ENCODE assay signal across 8 cellular contexts in genomic region chr18:5295231-5295920, GRCh38. TPM values are rescaled to one million over a fixed set of nuclear protein-coding genes. Genes with fewer than 3 reads are reported as not detected.
DNase-seq lines count a peak whose midpoint lies in the region; ATAC-seq, FAIRE-seq and TF ChIP-seq lines count a peak whose summit lies in the region.

Gene ZBTB14 (minus strand): TSS chr18:5295726. CDS start chr18:5293246, 2,480 bp downstream.

- FAIRE-seq in urothelium cell line (lab: Jason Lieb, UNC): peak; percentile 62

- no peak for TF ChIP-seq POLR2A in prostate gland (IDR thresholded peaks at IDR 0.05)

- peak within 1 kb of the TSS; percentile 80 to 90 for H3K4me3 ChIP-seq in prostate gland

- peak within 1 kb of the TSS; percentile 91 to 96 for H3K27ac ChIP-seq in prostate gland

- H3K9me3 ChIP-seq in prostate gland: no peaks in the 10 kb centered on the region

- DNase-seq in DMS53 (lab: John Stamatoyannopoulos, UW) (peak; percentile 97), GM20000 (ENCODE audit: low spot score) (peak; percentile 89), HT1080 (ENCODE audit: low read depth) (peak; percentile 8), amygdala (lab: John Stamatoyannopoulos, UW) (peak in 36 of 56 donors; percentile 9 to 71 (median 53)), left ventricle myocardium superior (peak; percentile 86), prostate gland (ENCODE audit: low spot score) (peak; percentile 50), urothelium cell line (ENCODE audit: low spot score) (peak; percentile 93)

- peaks cover 0 to 11% of the 10 kb centered on the region in 2 donors for H3K36me3 ChIP-seq in prostate gland

- intact Hi-C loops in T-helper 1 cell treated with Interleukin-12 subunit alpha and Interleukin-12 subunit beta and Interleukin-4 antibody, amounts not matched to agents 30 ng/mL and 1 ng/mL, for 36 hours (cut with micrococcal nuclease): loop anchor here (5.0 to 10.0 kb wide), 6 partner anchors 191 to 2001 kb away; partner anchors contain the start of gene L3MBTL4
- intact Hi-C loops in left ventricle myocardium superior (cut with micrococcal nuclease) (loop anchor here (2.0 kb wide), 1 partner anchor 57 kb away; no protein-coding TSS in a partner anchor), prostate gland (cut with DNase I) (loop anchor here (10.0 kb wide), 1 partner anchor 1119 kb away; the partner anchor contains the start of gene L3MBTL4)

- H3K27me3 ChIP-seq in prostate gland (replicated peaks; ENCODE audit: insufficient read depth): no peaks in the 10 kb centered on the region

- TF ChIP-seq CTCF in GM20000 (IDR thresholded peaks at IDR 0.05; ENCODE audit: extremely low read depth, missing control alignments) (no peak), prostate gland (IDR thresholded peaks at IDR 0.05) (no peak)

- WGBS in prostate gland: under 1% methylated on average over 69 of the region's 116 CpGs

- ATAC-seq in left ventricle myocardium superior: peak; percentile 52

- no peaks in the 10 kb centered on the region for H3K4me1 ChIP-seq in prostate gland (replicated peaks)

RNA-seq across cellular contexts. Expression of gene ZBTB14, which starts in this region (rescaled TPM):
- total RNA-seq in HT1080 (2014; rRNA removed; shearing (Covaris generic)): 9.8 and 10.2 TPM in 2 replicates
- 9.2 and 11.1 TPM in 2 replicates for polyA plus RNA-seq in HT1080 (2015; cell fraction: cytosol; rRNA removed)
- polyA plus RNA-seq in HT1080 (2015; cell fraction: nucleus; rRNA removed): 17.1 and 30.4 TPM in 2 replicates
- 24.4 and 24.8 TPM in 2 replicates for total RNA-seq in T-helper 1 cell treated with Interleukin-12 subunit alpha and Interleukin-12 subunit beta and Interleukin-4 antibody, amounts not matched to agents 30 ng/mL and 1 ng/mL, for 36 hours
- total RNA-seq in left ventricle myocardium superior: 8.5 TPM
- 10 to 100 TPM; 12.7 to 14.8 TPM for total RNA-seq in prostate gland

Comparison
In these comparisons a context has a peak if more than half of its experiments do, and no peak if none do; other contexts are left out.
1. Peak in every context shown above with its lines: DNase-seq, ATAC-seq, H3K4me3 ChIP-seq and H3K27ac ChIP-seq.
2. DNase-seq: peak in every context shown above with its lines; median percentile 97 in DMS53; 93 in urothelium cell line; 89 in GM20000; 86 in left ventricle myocardium superior; 53 in amygdala; 50 in prostate gland; 8 in HT1080.